Comparison of ENCODE assay signal across 8 cellular contexts in genomic region chr3:71875461-71875947, GRCh38.
A peak's percentile ranks its signal among the peaks of the same experiment; 100 is the strongest.
DNase-seq lines count a peak whose midpoint lies in the region; ATAC-seq and TF ChIP-seq lines count a peak whose summit lies in the region.

No MANE protein-coding gene starts in this region.

- H3K27ac ChIP-seq in HCT116 (ENCODE audit: low read depth, low read length) (no peak overlapping the region), SU-DHL-6 (ENCODE audit: low read depth, low read length) (no peak overlapping the region), cardiac muscle cell (no peak overlapping the region), psoas muscle (no peak overlapping the region), aorta (ENCODE audit: low read depth in 1 of 2, low read length in 2 of 2) (no peak overlapping the region)

- H3K27ac Mint-ChIP-seq in activated naive CD8-positive, alpha-beta T cell treated with anti-CD3 and anti-CD28 coated beads, Interleukin-2, amount 10 ng/mL, durations not matched to agents 7 days and 5 days, result peak overlapping the region; percentile 38

- no peak for TF ChIP-seq POLR2A in HCT116 (IDR thresholded peaks at IDR 0.05; ENCODE audit: borderline replicate concordance, extremely low read depth, insufficient read depth, insufficient read length)

- peaks cover 6% of the 10 kb centered on the region for H3K27me3 Mint-ChIP-seq in activated naive CD8-positive, alpha-beta T cell treated with anti-CD3 and anti-CD28 coated beads, Interleukin-2, amount 10 ng/mL, durations not matched to agents 7 days and 5 days

- H3K9me2 ChIP-seq in HCT116 (ENCODE audit: insufficient read depth), result no peaks in the 10 kb centered on the region
- H3K9me2 ChIP-seq in Loucy (replicated peaks; ENCODE audit: low read depth, low read length), result no peaks in the 10 kb centered on the region
- H3K9me2 ChIP-seq in SU-DHL-6 (replicated peaks; ENCODE audit: insufficient read depth, low read length), result no peaks in the 10 kb centered on the region

- peak; percentile 100 for ATAC-seq in HCT116
- ATAC-seq in activated naive CD8-positive, alpha-beta T cell treated with anti-CD3 and anti-CD28 coated beads, Interleukin-2, amount 10 ng/mL, durations not matched to agents 7 days and 5 days (ENCODE audit: low read depth), result peak; percentile 97
- ATAC-seq in psoas muscle, result peak; percentile 88 to 98 (median 92)
- ATAC-seq in aorta (ENCODE audit: low FRiP score), result peak; percentile 91

- H3K9me3 ChIP-seq in HCT116 (ENCODE audit: control insufficient read depth in 1 of 2, insufficient read depth in 1 of 2, low read depth in 1 of 2, low read length in 2 of 2) (no peaks in the 10 kb centered on the region), Loucy (ENCODE audit: insufficient read depth, low read depth, low read length) (no peaks in the 10 kb centered on the region), SU-DHL-6 (ENCODE audit: insufficient read depth, low read length) (no peaks in the 10 kb centered on the region), cardiac muscle cell (ENCODE audit: low read depth) (no peaks in the 10 kb centered on the region), psoas muscle (no peaks in the 10 kb centered on the region), aorta (ENCODE audit: control insufficient read depth, low read length) (no peaks in the 10 kb centered on the region)

- intact Hi-C loops in HCT116 (cut with micrococcal nuclease), result loop anchor here (1.0 to 5.0 kb wide), 4 partner anchors 390 to 1212 kb away; no protein-coding TSS in a partner anchor
- intact Hi-C loops in psoas muscle (cut with DNase I), result loop anchor here in 1 of 2 donors (1.0 to 5.0 kb wide), 2 partner anchors 947 to 1212 kb away; no protein-coding TSS in a partner anchor
- intact Hi-C loops in aorta (cut with DNase I), result loop anchor here (5.0 kb wide), 2 partner anchors 947 to 1207 kb away; no protein-coding TSS in a partner anchor

- WGBS in psoas muscle, 3 donors, result 26 to 28% (median 26%) methylated on average over 4 of the region's 4 CpGs
- 24% methylated on average over 4 of the region's 4 CpGs for WGBS in aorta, 2 donors

- no peak overlapping the region for H2AFZ ChIP-seq in HCT116 (ENCODE audit: low read depth, low read length, poor library complexity, severe bottlenecking)
- no peak overlapping the region for H2AFZ ChIP-seq in Loucy (ENCODE audit: low read length)
- H2AFZ ChIP-seq in SU-DHL-6 (ENCODE audit: low read depth, low read length, severe bottlenecking), result no peak overlapping the region

- H4K20me1 ChIP-seq in HCT116 (ENCODE audit: insufficient read depth) (no peaks in the 10 kb centered on the region), Loucy (ENCODE audit: insufficient read depth, low read length, poor library complexity, severe bottlenecking) (no peaks in the 10 kb centered on the region), SU-DHL-6 (ENCODE audit: low read depth, low read length) (no peaks in the 10 kb centered on the region)

- H3F3A ChIP-seq in Loucy (ENCODE audit: low read depth) (no peaks in the 10 kb centered on the region), SU-DHL-6 (ENCODE audit: insufficient read depth) (no peaks in the 10 kb centered on the region)

- 0 out of 2 replicates have a peak, but pooled peaks cover 9% of the 10 kb centered on the region for H3K27me3 ChIP-seq in HCT116 (ENCODE audit: insufficient read depth, low read length)
- H3K27me3 ChIP-seq in Loucy (ENCODE audit: insufficient read depth, low read length, poor library complexity, severe bottlenecking), result no peaks in the 10 kb centered on the region
- no peaks in the 10 kb centered on the region for H3K27me3 ChIP-seq in SU-DHL-6 (ENCODE audit: low read length)
- H3K27me3 ChIP-seq in cardiac muscle cell, result peaks cover 39% of the 10 kb centered on the region
- H3K27me3 ChIP-seq in psoas muscle (ENCODE audit: insufficient read depth in 3 of 3, low read length in 2 of 3), result no peaks in the 10 kb centered on the region
- H3K27me3 ChIP-seq in aorta (ENCODE audit: control insufficient read depth in 1 of 2, insufficient read depth in 2 of 2, low read length in 1 of 2), result no peaks in the 10 kb centered on the region

- TF ChIP-seq CTCF in GM12874 (IDR thresholded peaks at IDR 0.05; ENCODE audit: insufficient read depth, low read depth, low read length) (peak; percentile 88), HCT116 (IDR thresholded peaks at IDR 0.05 in 2 of 3, conservative IDR thresholded peaks at IDR 0.05 in 1 of 3; ENCODE audit: borderline replicate concordance in 1 of 3, insufficient read depth in 1 of 3, low read depth in 2 of 3, low read length in 2 of 3) (peak; percentile 62 to 91 (median 86)), Loucy (conservative IDR thresholded peaks at IDR 0.05; ENCODE audit: low read length) (peak; percentile 94), SU-DHL-6 (IDR thresholded peaks at IDR 0.05; ENCODE audit: insufficient read depth, low read length, poor library complexity, severe bottlenecking) (peak; percentile 91), cardiac muscle cell (IDR thresholded peaks at IDR 0.05; ENCODE audit: low read depth, low read length) (peak; percentile 94), psoas muscle (IDR thresholded peaks at IDR 0.05) (peak; percentile 84)

- H3K36me3 Mint-ChIP-seq in activated naive CD8-positive, alpha-beta T cell treated with anti-CD3 and anti-CD28 coated beads, Interleukin-2, amount 10 ng/mL, durations not matched to agents 7 days and 5 days, result no peaks in the 10 kb centered on the region

- H3K4me2 ChIP-seq in HCT116 (ENCODE audit: low read length) (no peak overlapping the region), Loucy (ENCODE audit: low read depth, low read length, poor library complexity, severe bottlenecking) (peak overlapping the region; percentile 19), SU-DHL-6 (ENCODE audit: low read depth, low read length, poor library complexity, severe bottlenecking) (no peak overlapping the region)

- RAD21 ChIA-PET in HCT116 (lab: Charles Lee; ENCODE audit: low non-redundant PET in 1 of 2, low total read pairs in 2 of 2, uncharacterized antibody in 2 of 2, unreplicated experiment in 2 of 2), result interaction anchor here in 1 of 2 experiments (0.7 kb wide), 1 partner anchor 189 kb away, joined by 3 read pairs; no protein-coding TSS in a partner anchor

- BruUV-seq in HCT116 (replicated peaks; lab: Mats Ljungman, UMichigan), result no TSS peak

- H3K4me3 Mint-ChIP-seq in activated naive CD8-positive, alpha-beta T cell treated with anti-CD3 and anti-CD28 coated beads, Interleukin-2, amount 10 ng/mL, durations not matched to agents 7 days and 5 days, result no peak overlapping the region

- H3K79me2 ChIP-seq in HCT116 (ENCODE audit: insufficient read depth, low read length) (no peaks in the 10 kb centered on the region), Loucy (ENCODE audit: insufficient read depth, low read length) (no peaks in the 10 kb centered on the region), SU-DHL-6 (ENCODE audit: insufficient read depth, low read length) (no peaks in the 10 kb centered on the region)

- no peak overlapping the region for H3K4me3 ChIP-seq in HCT116 (replicated peaks in 1 of 2; ENCODE audit: low read depth in 1 of 2, low read length in 2 of 2)
- H3K4me3 ChIP-seq in Loucy (ENCODE audit: low read length, poor library complexity, severe bottlenecking), result no peak overlapping the region
- no peak overlapping the region for H3K4me3 ChIP-seq in SU-DHL-6 (ENCODE audit: insufficient read depth, low read length, poor library complexity, severe bottlenecking)
- H3K4me3 ChIP-seq in cardiac muscle cell, result no peak overlapping the region
- H3K4me3 ChIP-seq in psoas muscle, result no peak overlapping the region
- no peak overlapping the region for H3K4me3 ChIP-seq in aorta (ENCODE audit: low read length in 2 of 2)

- TF ChIP-seq RAD21 in HCT116 (IDR thresholded peaks at IDR 0.05; ENCODE audit: low read depth), result peak; percentile 79

- H3K9ac ChIP-seq in HCT116 (ENCODE audit: low read length), result no peak overlapping the region
- H3K9ac ChIP-seq in Loucy (ENCODE audit: low read depth, low read length, poor library complexity, severe bottlenecking), result no peak overlapping the region
- no peak overlapping the region for H3K9ac ChIP-seq in SU-DHL-6 (ENCODE audit: low read length)

- no peaks in the 10 kb centered on the region for H3K36me3 ChIP-seq in HCT116 (ENCODE audit: control insufficient read depth in 1 of 2, insufficient read depth in 2 of 2, low read length in 2 of 2)
- no peaks in the 10 kb centered on the region for H3K36me3 ChIP-seq in Loucy (ENCODE audit: insufficient read depth, low read length)
- no peaks in the 10 kb centered on the region for H3K36me3 ChIP-seq in SU-DHL-6 (ENCODE audit: low read length)
- H3K36me3 ChIP-seq in cardiac muscle cell, result no peaks in the 10 kb centered on the region
- no peaks in the 10 kb centered on the region for H3K36me3 ChIP-seq in psoas muscle (ENCODE audit: insufficient read depth in 1 of 2, low read depth in 1 of 2)
- no peaks in the 10 kb centered on the region for H3K36me3 ChIP-seq in aorta (ENCODE audit: control insufficient read depth in 1 of 2, insufficient read depth in 2 of 2, low read length in 1 of 2)

- H3K4me1 ChIP-seq in HCT116 (ENCODE audit: control insufficient read depth in 1 of 2, insufficient read depth in 2 of 2, low read length in 2 of 2), result no peaks in the 10 kb centered on the region
- peaks cover 10% of the 10 kb centered on the region for H3K4me1 ChIP-seq in Loucy (ENCODE audit: insufficient read depth, low read length, poor library complexity, severe bottlenecking)
- no peaks in the 10 kb centered on the region for H3K4me1 ChIP-seq in cardiac muscle cell (ENCODE audit: low read depth)
- no peaks in the 10 kb centered on the region for H3K4me1 ChIP-seq in psoas muscle
- H3K4me1 ChIP-seq in aorta (ENCODE audit: control insufficient read depth in 1 of 2, insufficient read depth in 2 of 2, low read length in 2 of 2), result no peaks in the 10 kb centered on the region

- POLR2A ChIA-PET in HCT116 (lab: Charles Lee), result no interaction called here
- POLR2A ChIA-PET in activated naive CD8-positive, alpha-beta T cell treated with anti-CD3 and anti-CD28 coated beads, Interleukin-2, amount 10 ng/mL, durations not matched to agents 7 days and 5 days (lab: Charles Lee), result interaction anchor here (0.8 kb wide), 1 partner anchor 790 kb away, joined by 3 read pairs; no protein-coding TSS in a partner anchor

- DNase-seq in HCT116 (ENCODE audit: low read depth, low spot score) (peak; percentile 42), cardiac muscle cell (ENCODE audit: low read depth in 1 of 2, low spot score in 1 of 2) (peak; percentile 76 to 79), psoas muscle (peak; percentile 71 to 79), aorta (peak; percentile 75 to 89)
- peak; percentile 82 for DNase-seq in activated naive CD8-positive, alpha-beta T cell treated with anti-CD3 and anti-CD28 coated beads, Interleukin-2, amount 10 ng/mL, durations not matched to agents 7 days and 5 days

- CTCF ChIA-PET in HCT116 (lab: Charles Lee), result interaction anchor here (0.6 to 2.3 kb wide), 16 partner anchors 10 to 947 kb away, joined by 3 to 11 read pairs (median 4); no protein-coding TSS in a partner anchor

- no peaks in the 10 kb centered on the region for H3K9me3 Mint-ChIP-seq in activated naive CD8-positive, alpha-beta T cell treated with anti-CD3 and anti-CD28 coated beads, Interleukin-2, amount 10 ng/mL, durations not matched to agents 7 days and 5 days

- peaks cover 11% of the 10 kb centered on the region for H3K4me1 Mint-ChIP-seq in activated naive CD8-positive, alpha-beta T cell treated with anti-CD3 and anti-CD28 coated beads, Interleukin-2, amount 10 ng/mL, durations not matched to agents 7 days and 5 days

TF ChIP-seq in HCT116, 20 proteins besides CTCF, POLR2A, EP300 and RAD21 (continues in another document):
- TF ChIP-seq CBX3 (IDR thresholded peaks at IDR 0.05; ENCODE audit: low read depth), result no peak
- TF ChIP-seq EZH2 (IDR thresholded peaks at IDR 0.05), result no peak
